Comparison of ENCODE assay signal across 1 cellular context in genomic region chr5:73379435-73379834, GRCh38.
TF ChIP-seq lines count a peak whose summit lies in the region.

No MANE protein-coding gene starts in this region.

TF ChIP-seq in SK-N-SH, 30 proteins besides CTCF, POLR2A, EP300 and RAD21 (continued from another document):
- TF ChIP-seq REST (IDR thresholded peaks at IDR 0.05; ENCODE audit: low read depth, low read length) (no peak), NFIC (IDR thresholded peaks at IDR 0.05; ENCODE audit: borderline replicate concordance) (no peak), ELF1 (IDR thresholded peaks at IDR 0.05) (no peak), EZH2phosphoT487 (IDR thresholded peaks at IDR 0.05; ENCODE audit: borderline replicate concordance, low read depth) (no peak), NRF1 (IDR thresholded peaks at IDR 0.05; ENCODE audit: low read depth, low read length) (no peak)
